In genomic region chr6:5471044-5471443, GRCh38 we compare ENCODE assay signal across 9 cellular contexts.
DNase-seq lines count a peak whose midpoint lies in the region; ATAC-seq, FAIRE-seq and TF ChIP-seq lines count a peak whose summit lies in the region.
"Had no signal": no experiment of that assay in that cellular context is flagged by ENCODE, and none has a peak within 500 bp of the region (broad histone marks: within the 10 kb centered on the region; RNA-seq: fewer than 3 reads in every experiment).

No MANE protein-coding gene starts in this region.

- H3K4ac ChIP-seq in H9 (ENCODE audit: low read depth, low read length) = no peak overlapping the region

- H3K23me2 ChIP-seq in H9 (ENCODE audit: insufficient read length, low read depth, low read length, poor library complexity, severe bottlenecking) = no peaks in the 10 kb centered on the region

- no peak overlapping the region for H2BK5ac ChIP-seq in H9 (ENCODE audit: insufficient read length, low read length)

- H2BK20ac ChIP-seq in H9 (ENCODE audit: low read depth, low read length, poor library complexity, severe bottlenecking) = no peak overlapping the region

- H3K4me3 ChIP-seq in astrocyte of the cerebellum (ENCODE audit: low read depth, low read length) (no peak overlapping the region), small intestine (ENCODE audit: low read depth in 1 of 2, low read length in 2 of 2) (no peak overlapping the region)

- no peaks in the 10 kb centered on the region for H3K79me2 ChIP-seq in H9 (ENCODE audit: insufficient read depth, low read length)

- in situ Hi-C loops in astrocyte of the cerebellum (cut with HindIII; ENCODE audit: low sequenced_read_pairs) = no loop called here

- no peak overlapping the region for H2AK5ac ChIP-seq in H9 (ENCODE audit: insufficient read length, low read length)

- no peak overlapping the region for H4K5ac ChIP-seq in H9 (ENCODE audit: insufficient read length, low read depth, low read length)

- H4K20me1 ChIP-seq in H9 (ENCODE audit: control insufficient read depth, insufficient read depth, insufficient read length) = no peaks in the 10 kb centered on the region

- no peak overlapping the region for H4K8ac ChIP-seq in H9 (replicated peaks; ENCODE audit: insufficient read length, low read depth, low read length)

- H3K4me2 ChIP-seq in H9 (ENCODE audit: insufficient read depth, insufficient read length, low read length) = no peak overlapping the region

- H3K9ac ChIP-seq in H9 (ENCODE audit: extremely low read depth, insufficient read length, low read length) = no peak overlapping the region

- peak; percentile 67 for DNase-seq in DMS153 (lab: John Stamatoyannopoulos, UW)
- DNase-seq in H9 = peak; percentile 58
- DNase-seq in NCI-H146 (lab: John Stamatoyannopoulos, UW) = peak; percentile 68
- DNase-seq in T-helper 2 cell treated with Interferon-gamma antibody and Interleukin-4, amounts not matched to agents 5 μg/mL and 100 μg/mL, for 36 hours (ENCODE audit: low spot score) = peak; percentile 39
- peak; percentile 41 for DNase-seq in astrocyte of the cerebellum (ENCODE audit: low read depth)
- peak; percentile 48 to 74 for DNase-seq in hippocampal formation (lab: John Stamatoyannopoulos, UW)
- peak; percentile 58 for DNase-seq in small intestine

- peaks cover 23% of the 10 kb centered on the region in 2 experiments for H3K4me1 Mint-ChIP-seq in H9
- H3K4me1 Mint-ChIP-seq in T-helper 2 cell treated with Interferon-gamma antibody and Interleukin-4, amounts not matched to agents 5 μg/mL and 100 μg/mL, for 36 hours (ENCODE audit: low read depth) = peaks cover 8% of the 10 kb centered on the region

- H2BK12ac ChIP-seq in H9 (ENCODE audit: insufficient read length, low read depth, low read length) = no peak overlapping the region

- H3K4me1 ChIP-seq in H9 (ENCODE audit: insufficient read depth, low read length) (peaks cover 2% of the 10 kb centered on the region), small intestine (ENCODE audit: control insufficient read depth in 2 of 2, insufficient read depth in 1 of 2, low read depth in 1 of 2, low read length in 1 of 2) (no peaks in the 10 kb centered on the region)

- TF ChIP-seq CTCF in H9 (conservative IDR thresholded peaks at IDR 0.05) (peak; percentile 88), astrocyte of the cerebellum (IDR thresholded peaks at IDR 0.05; ENCODE audit: low read depth, low read length, missing control alignments) (peak; percentile 92)

- H3K36me3 ChIP-seq in small intestine (ENCODE audit: control insufficient read depth in 2 of 2, insufficient read depth in 2 of 2, low read length in 2 of 2) = peaks cover 0 to 2% of the 10 kb centered on the region in 2 donors

- no peak overlapping the region for H2AFZ ChIP-seq in H9 (ENCODE audit: low read length)

- no peaks in the 10 kb centered on the region; a peak in 1 of 7 replicates for H3K36me3 Mint-ChIP-seq in H9 (ENCODE audit: insufficient read depth in 1 of 3, low read depth in 3 of 3)
- H3K36me3 Mint-ChIP-seq in T-helper 2 cell treated with Interferon-gamma antibody and Interleukin-4, amounts not matched to agents 5 μg/mL and 100 μg/mL, for 36 hours (ENCODE audit: low read depth) = no peaks in the 10 kb centered on the region

- H3K79me1 ChIP-seq in H9 (ENCODE audit: insufficient read depth, low read depth, low read length, poor library complexity, severe bottlenecking) = no peaks in the 10 kb centered on the region

- no peak overlapping the region for H4K91ac ChIP-seq in H9 (ENCODE audit: insufficient read length, low read depth, low read length)

- no peak overlapping the region for H2BK15ac ChIP-seq in H9 (ENCODE audit: low read depth, low read length)

- H3K27me3 ChIP-seq in H9 (ENCODE audit: insufficient read depth, low read length) = no peaks in the 10 kb centered on the region
- H3K27me3 ChIP-seq in small intestine (ENCODE audit: control insufficient read depth in 2 of 2, insufficient read depth in 2 of 2, low read length in 2 of 2) = no peaks in the 10 kb centered on the region

- H3K14ac ChIP-seq in H9 (ENCODE audit: insufficient read depth, low read length) = no peak overlapping the region

- H3K27ac ChIP-seq in H9 (ENCODE audit: insufficient read length, low read depth, low read length) (no peak overlapping the region), small intestine (ENCODE audit: low read depth in 1 of 2, low read length in 1 of 2) (no peak overlapping the region)

- no peak overlapping the region for H3K4me3 Mint-ChIP-seq in H9
- H3K4me3 Mint-ChIP-seq in T-helper 2 cell treated with Interferon-gamma antibody and Interleukin-4, amounts not matched to agents 5 μg/mL and 100 μg/mL, for 36 hours = no peak overlapping the region
- H3K4me3 Mint-ChIP-seq: dendritic cell treated with granulocyte-macrophage colony-stimulating factor and Interleukin-4, amounts not matched to agents 40 ng/mL and 50 ng/mL, for 4 days had no signal

- no CpG with 5 or more reads among the region's 8 CpGs for WGBS in H9 (ENCODE audit: extremely low coverage, insufficient read length, low lambda C conversion rate)
- WGBS in small intestine, 3 donors = 20 to 25% (median 21%) methylated on average over 8 of the region's 8 CpGs

- H3K27me3 Mint-ChIP-seq in H9 (ENCODE audit: low read depth) = no peaks in the 10 kb centered on the region; the same call in 1 of the 2 replicates
- H3K27me3 Mint-ChIP-seq in T-helper 2 cell treated with Interferon-gamma antibody and Interleukin-4, amounts not matched to agents 5 μg/mL and 100 μg/mL, for 36 hours (ENCODE audit: low read depth) = no peaks in the 10 kb centered on the region
- H3K27me3 Mint-ChIP-seq: dendritic cell treated with granulocyte-macrophage colony-stimulating factor and Interleukin-4, amounts not matched to agents 40 ng/mL and 50 ng/mL, for 4 days had no signal

- no peak overlapping the region for H3T11ph ChIP-seq in H9 (ENCODE audit: low read length)

- no peaks in the 10 kb centered on the region for H3K9me3 ChIP-seq in H9 (ENCODE audit: control insufficient read depth, low read depth, low read length)
- H3K9me3 ChIP-seq in small intestine (ENCODE audit: control insufficient read depth, low read depth) = no peaks in the 10 kb centered on the region

- H3K18ac ChIP-seq in H9 (ENCODE audit: insufficient read length, low read depth, low read length) = no peak overlapping the region

- H3K9me3 Mint-ChIP-seq in H9 = no peaks in the 10 kb centered on the region
- H3K9me3 Mint-ChIP-seq in T-helper 2 cell treated with Interferon-gamma antibody and Interleukin-4, amounts not matched to agents 5 μg/mL and 100 μg/mL, for 36 hours = no peaks in the 10 kb centered on the region
- H3K9me3 Mint-ChIP-seq: dendritic cell treated with granulocyte-macrophage colony-stimulating factor and Interleukin-4, amounts not matched to agents 40 ng/mL and 50 ng/mL, for 4 days had no signal

- FAIRE-seq in small intestine (lab: Jason Lieb, UNC) = no peak

- H3K23ac ChIP-seq in H9 (ENCODE audit: insufficient read length, low read depth, low read length) = no peak overlapping the region

- no peak for ATAC-seq in GM19397 (IDR thresholded peaks at IDR 0.05; ENCODE audit: unreplicated experiment)

- H3K56ac ChIP-seq in H9 (ENCODE audit: insufficient read length, low read depth, low read length) = no peak overlapping the region

- H2BK120ac ChIP-seq in H9 (ENCODE audit: low read depth, low read length, poor library complexity, severe bottlenecking) = no peak overlapping the region

- no peak overlapping the region for H3K27ac Mint-ChIP-seq in H9
- no peak overlapping the region for H3K27ac Mint-ChIP-seq in T-helper 2 cell treated with Interferon-gamma antibody and Interleukin-4, amounts not matched to agents 5 μg/mL and 100 μg/mL, for 36 hours
- H3K27ac Mint-ChIP-seq: dendritic cell treated with granulocyte-macrophage colony-stimulating factor and Interleukin-4, amounts not matched to agents 40 ng/mL and 50 ng/mL, for 4 days had no signal
